In genomic region chr6:89079611-89080213, GRCh38 we compare ENCODE assay signal across 8 cellular contexts. TPM values are rescaled to one million over a fixed set of nuclear protein-coding genes. Genes with fewer than 3 reads are reported as not detected.
DNase-seq lines count a peak whose midpoint lies in the region; ATAC-seq and TF ChIP-seq lines count a peak whose summit lies in the region.

No MANE protein-coding gene starts in this region.

- no peak for TF ChIP-seq CTCF in endothelial cell (IDR thresholded peaks at IDR 0.05; ENCODE audit: unreplicated experiment)

- peaks cover 23% of the 10 kb centered on the region for H3K36me3 Mint-ChIP-seq in endothelial cell (ENCODE audit: low read depth, unreplicated experiment)
- peaks cover 22 to 31% of the 10 kb centered on the region in 2 donors for H3K36me3 Mint-ChIP-seq in stimulated activated naive B cell treated with anti-CD40 and anti-IgM and Interleukin-4, amounts not matched to agents 10 μg/mL and 1 μg/mL and 100 μg/mL, for 72 hours

- H3K27me3 ChIP-seq in mononuclear cell (ENCODE audit: insufficient read depth, low read length), result no peaks in the 10 kb centered on the region

- ATAC-seq in GM18511 (IDR thresholded peaks at IDR 0.05; ENCODE audit: unreplicated experiment), result peak; percentile 16
- peak in 1 of 2 donors; percentile 0 for ATAC-seq in stimulated activated naive B cell treated with anti-CD40 and anti-IgM and Interleukin-4, amounts not matched to agents 10 μg/mL and 1 μg/mL and 100 μg/mL, for 72 hours (replicated peaks)

- no peaks in the 10 kb centered on the region for H3K9me3 Mint-ChIP-seq in endothelial cell (ENCODE audit: unreplicated experiment)
- no peaks in the 10 kb centered on the region for H3K9me3 Mint-ChIP-seq in stimulated activated naive B cell treated with anti-CD40 and anti-IgM and Interleukin-4, amounts not matched to agents 10 μg/mL and 1 μg/mL and 100 μg/mL, for 72 hours

- peak overlapping the region; percentile 91 for H3K4me3 Mint-ChIP-seq in endothelial cell (ENCODE audit: unreplicated experiment)
- peak overlapping the region; percentile 93 to 94 for H3K4me3 Mint-ChIP-seq in stimulated activated naive B cell treated with anti-CD40 and anti-IgM and Interleukin-4, amounts not matched to agents 10 μg/mL and 1 μg/mL and 100 μg/mL, for 72 hours

- peaks cover 20% of the 10 kb centered on the region for H3K4me1 Mint-ChIP-seq in endothelial cell (ENCODE audit: unreplicated experiment)
- peaks cover 14 to 25% of the 10 kb centered on the region in 2 donors for H3K4me1 Mint-ChIP-seq in stimulated activated naive B cell treated with anti-CD40 and anti-IgM and Interleukin-4, amounts not matched to agents 10 μg/mL and 1 μg/mL and 100 μg/mL, for 72 hours

- no peaks in the 10 kb centered on the region for H3K9me3 ChIP-seq in mononuclear cell (ENCODE audit: low read depth, low read length)

- H3K4me1 ChIP-seq in mononuclear cell (ENCODE audit: insufficient read depth, low read length), result peaks cover 28% of the 10 kb centered on the region

- peaks cover 10% of the 10 kb centered on the region for H3K27me3 Mint-ChIP-seq in endothelial cell (ENCODE audit: unreplicated experiment)
- no peaks in the 10 kb centered on the region for H3K27me3 Mint-ChIP-seq in stimulated activated naive B cell treated with anti-CD40 and anti-IgM and Interleukin-4, amounts not matched to agents 10 μg/mL and 1 μg/mL and 100 μg/mL, for 72 hours

- H3K4me3 ChIP-seq in mononuclear cell (ENCODE audit: low read length), result peak overlapping the region; percentile 100

- peak; percentile 45 for DNase-seq in A172 (ENCODE audit: low spot score)
- peak; percentile 47 for DNase-seq in NCI-H748 treated with DMSO at 0.1 percent for 48 hours (lab: John Stamatoyannopoulos, UW)
- peak; percentile 34 for DNase-seq in activated T-cell treated with anti-CD3 and anti-CD28 coated beads for 1 hour (ENCODE audit: low read depth)
- DNase-seq in endothelial cell (ENCODE audit: low spot score), result no peak
- peak; percentile 6 for DNase-seq in stimulated activated naive B cell treated with anti-CD40 and anti-IgM and Interleukin-4, amounts not matched to agents 10 μg/mL and 1 μg/mL and 100 μg/mL, for 72 hours
- no peak for DNase-seq in NCI-H1694 treated with DMSO at 0.1 percent for 48 hours (lab: John Stamatoyannopoulos, UW)

- peak overlapping the region; percentile 72 for H3K27ac Mint-ChIP-seq in endothelial cell (ENCODE audit: unreplicated experiment)
- H3K27ac Mint-ChIP-seq in stimulated activated naive B cell treated with anti-CD40 and anti-IgM and Interleukin-4, amounts not matched to agents 10 μg/mL and 1 μg/mL and 100 μg/mL, for 72 hours, result peak overlapping the region; percentile 96

RNA-seq across cellular contexts. Expression of gene PNRC1, which starts 0.8 kb away (rescaled TPM):
- total RNA-seq in A172 (2014; rRNA removed; shearing (Covaris generic)), result 10.9 and 15.3 TPM in 2 replicates
- 135 TPM for total RNA-seq in endothelial cell (ENCODE audit: unreplicated experiment)
- 881 TPM for total RNA-seq in mononuclear cell

RNA-seq across cellular contexts. Expression of gene SRSF12, which starts 38.2 kb away (rescaled TPM):
- 0.10 and 0.34 TPM in 2 replicates for total RNA-seq in A172 (2014; rRNA removed; shearing (Covaris generic))
- total RNA-seq in endothelial cell (ENCODE audit: unreplicated experiment) (3.9 TPM), mononuclear cell (not detected)

Comparison
In these comparisons a context has a peak if more than half of its experiments do, and no peak if none do; other contexts are left out.
1. DNase-seq: peak in A172 (single experiment), NCI-H748 treated with DMSO at 0.1 percent for 48 hours (single experiment), activated T-cell treated with anti-CD3 and anti-CD28 coated beads for 1 hour (single experiment) and stimulated activated naive B cell treated with anti-CD40 and anti-IgM and Interleukin-4, amounts not matched to agents 10 μg/mL and 1 μg/mL and 100 μg/mL, for 72 hours (single experiment); none in endothelial cell (single experiment) and NCI-H1694 treated with DMSO at 0.1 percent for 48 hours (single experiment).